Comparison of ENCODE assay signal across 23 cellular contexts in the genomic region with DNA sequence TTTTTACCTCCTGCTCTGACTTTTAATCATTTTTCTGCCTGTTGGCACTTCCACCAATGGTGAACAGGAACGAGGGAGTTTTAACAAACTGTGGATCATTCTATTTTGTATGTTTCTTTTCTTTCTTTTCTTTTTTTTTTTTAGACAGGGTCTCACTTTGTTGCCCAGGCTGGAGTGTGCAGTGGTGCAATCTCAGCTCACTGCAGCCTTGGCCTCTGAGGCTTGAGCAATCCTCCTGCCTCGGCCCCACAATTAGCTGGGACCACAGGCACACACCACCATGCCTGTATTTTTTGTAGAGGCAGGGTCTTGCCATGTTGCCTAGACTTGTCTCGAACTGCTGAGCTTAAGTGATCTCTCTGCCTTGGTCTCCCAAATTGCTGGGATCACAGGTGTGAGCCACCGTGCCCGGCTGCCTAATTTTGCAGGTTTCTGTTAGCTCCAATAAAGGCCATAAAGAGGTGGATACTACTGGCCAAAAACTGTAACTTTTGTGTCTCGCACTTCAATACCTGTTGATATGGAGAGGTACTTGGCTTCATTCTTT.
"Had no signal": no experiment of that assay in that cellular context is flagged by ENCODE, and none has a peak within 500 bp of the region (broad histone marks: within the 10 kb centered on the region; RNA-seq: fewer than 3 reads in every experiment).

No MANE protein-coding gene starts in this region.

- H3K27me3 Mint-ChIP-seq: activated B cell treated with CpG ODN at 0.5 μM for 24 hours; activated naive CD4-positive, alpha-beta T cell treated with anti-CD3 and anti-CD28 coated beads, Interleukin-2, amount 10 ng/mL, durations not matched to agents 7 days and 5 days; activated naive CD8-positive, alpha-beta T cell treated with anti-CD3 and anti-CD28 coated beads for 36 hours had no signal

- DNase-seq: activated B cell treated with CpG ODN at 0.5 μM for 24 hours; activated CD4-positive, alpha-beta T cell treated with anti-CD3 and anti-CD28 coated beads for 1 hour; activated CD4-positive, alpha-beta T cell treated with anti-CD3 and anti-CD28 coated beads, Interleukin-2, amount 10 ng/mL, durations not matched to agents 24 days and 14 days; activated CD4-positive, alpha-beta T cell treated with anti-CD3 and anti-CD28 coated beads, Interleukin-2, amount 50 U/mL, for 48 hours; activated CD8-positive, alpha-beta memory T cell treated with anti-CD3 and anti-CD28 coated beads for 24 hours; activated gamma-delta T cell treated with Interleukin-2 at 50 U/mL for 16 hours; activated naive CD4-positive, alpha-beta T cell treated with anti-CD3 and anti-CD28 coated beads, Interleukin-2, amount 10 ng/mL, durations not matched to agents 7 days and 5 days; activated naive CD8-positive, alpha-beta T cell treated with anti-CD3 and anti-CD28 coated beads for 36 hours; activated T-cell treated with anti-CD3 and anti-CD28 coated beads, Interleukin-2, amount 50 U/mL, for 48 hours; MG63; MV-4-11; NCI-H1105; NCI-H1436; NCI-H2029 treated with DMSO at 0.1 percent for 48 hours; NCI-H345; NCI-H510A; NCI-H69; PC-3; Right ventricle myocardium superior; SJCRH30; SW 1271 had no signal

- H3K4me3 Mint-ChIP-seq: activated CD4-positive, alpha-beta T cell treated with anti-CD3 and anti-CD28 coated beads, Interleukin-2, amount 10 ng/mL, durations not matched to agents 24 days and 14 days; activated naive CD4-positive, alpha-beta T cell treated with anti-CD3 and anti-CD28 coated beads, Interleukin-2, amount 10 ng/mL, durations not matched to agents 7 days and 5 days; activated naive CD8-positive, alpha-beta T cell treated with anti-CD3 and anti-CD28 coated beads for 36 hours had no signal

- ATAC-seq: SK-N-SH treated with all-trans-retinoic acid at 6 μM for 48 hours had no signal

- H3K36me3 Mint-ChIP-seq: activated naive CD4-positive, alpha-beta T cell treated with anti-CD3 and anti-CD28 coated beads, Interleukin-2, amount 10 ng/mL, durations not matched to agents 7 days and 5 days; activated naive CD8-positive, alpha-beta T cell treated with anti-CD3 and anti-CD28 coated beads for 36 hours had no signal

- H3K27ac Mint-ChIP-seq: activated CD4-positive, alpha-beta T cell treated with anti-CD3 and anti-CD28 coated beads, Interleukin-2, amount 10 ng/mL, durations not matched to agents 24 days and 14 days; activated naive CD4-positive, alpha-beta T cell treated with anti-CD3 and anti-CD28 coated beads, Interleukin-2, amount 10 ng/mL, durations not matched to agents 7 days and 5 days; activated naive CD8-positive, alpha-beta T cell treated with anti-CD3 and anti-CD28 coated beads for 36 hours; activated T-helper 2 cell treated with anti-CD3 and anti-CD28 coated beads, Interferon-gamma antibody, Interleukin-2, Interleukin-4, amounts not matched to agents 10 μg/mL and 5 μg/mL and 100 μg/mL, durations not matched to agents 14 hours and 24 hours and 36 hours had no signal

- H3K36me3 ChIP-seq: MG63, SJCRH30 had no signal

- H3K4me1 ChIP-seq: SJCRH30 had no signal

- H3K27ac ChIP-seq: SJCRH30 had no signal

- H3K9me3 ChIP-seq: MG63, SJCRH30 had no signal

- H3K9me3 Mint-ChIP-seq: activated B cell treated with CpG ODN at 0.5 μM for 24 hours; activated CD4-positive, alpha-beta T cell treated with anti-CD3 and anti-CD28 coated beads, Interleukin-2, amount 10 ng/mL, durations not matched to agents 24 days and 14 days; activated naive CD4-positive, alpha-beta T cell treated with anti-CD3 and anti-CD28 coated beads, Interleukin-2, amount 10 ng/mL, durations not matched to agents 7 days and 5 days; activated naive CD8-positive, alpha-beta T cell treated with anti-CD3 and anti-CD28 coated beads for 36 hours; activated T-helper 2 cell treated with anti-CD3 and anti-CD28 coated beads, Interferon-gamma antibody, Interleukin-2, Interleukin-4, amounts not matched to agents 10 μg/mL and 5 μg/mL and 100 μg/mL, durations not matched to agents 14 hours and 24 hours and 36 hours had no signal

- H3K4me3 ChIP-seq: MG63, SJCRH30 had no signal

- H3K27me3 ChIP-seq: MG63, SJCRH30 had no signal
